In the genomic region with DNA sequence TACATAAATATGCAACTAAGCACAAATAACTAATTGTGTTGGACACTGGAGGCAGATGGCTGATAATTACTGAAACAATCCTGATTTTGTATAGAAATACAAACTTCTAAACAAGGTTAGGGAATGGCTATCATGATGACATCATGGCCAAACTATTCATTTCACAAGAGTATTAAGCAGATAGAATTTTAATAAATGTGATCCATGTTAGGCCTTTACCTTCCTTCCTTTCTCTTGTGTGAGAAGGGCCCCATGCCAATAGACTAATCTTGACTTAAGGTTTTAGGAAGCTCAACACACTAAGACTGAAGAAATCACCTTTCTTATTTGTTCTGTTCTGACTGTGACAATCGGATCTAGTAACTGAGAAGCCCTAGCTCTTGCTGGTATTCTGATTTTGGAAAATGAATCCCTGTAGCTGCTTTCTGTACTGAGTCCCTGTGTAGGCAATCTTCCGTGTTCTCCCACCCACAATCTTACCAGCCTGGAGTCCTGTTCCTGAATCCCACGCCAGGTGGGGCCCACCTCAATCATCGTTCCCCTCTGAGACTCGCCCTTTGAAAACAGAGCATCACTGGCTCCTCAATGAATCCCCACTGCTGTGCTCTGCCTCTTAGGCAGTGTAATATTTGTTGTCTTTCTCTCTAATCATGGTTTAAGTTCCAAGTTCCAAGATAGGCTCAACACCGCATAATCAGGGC, we compare ENCODE assay signal across 1 cellular context.
TF ChIP-seq lines count a peak whose summit lies in the region.

No MANE protein-coding gene starts in this region.

TF ChIP-seq in HepG2, 621 proteins besides CTCF, POLR2A, EP300 and RAD21:
- no peak for TF ChIP-seq ZNF619 (CRISPR knock-in tag; IDR thresholded peaks at IDR 0.05)
- TF ChIP-seq MAFK (conservative IDR thresholded peaks at IDR 0.05 in 1 of 2, IDR thresholded peaks at IDR 0.05 in 1 of 2; ENCODE audit: low read length in 2 of 2) = peak in 1 of 2 experiments; percentile 8; a peak in 1 of 4 replicates
- TF ChIP-seq, protein P1, sequence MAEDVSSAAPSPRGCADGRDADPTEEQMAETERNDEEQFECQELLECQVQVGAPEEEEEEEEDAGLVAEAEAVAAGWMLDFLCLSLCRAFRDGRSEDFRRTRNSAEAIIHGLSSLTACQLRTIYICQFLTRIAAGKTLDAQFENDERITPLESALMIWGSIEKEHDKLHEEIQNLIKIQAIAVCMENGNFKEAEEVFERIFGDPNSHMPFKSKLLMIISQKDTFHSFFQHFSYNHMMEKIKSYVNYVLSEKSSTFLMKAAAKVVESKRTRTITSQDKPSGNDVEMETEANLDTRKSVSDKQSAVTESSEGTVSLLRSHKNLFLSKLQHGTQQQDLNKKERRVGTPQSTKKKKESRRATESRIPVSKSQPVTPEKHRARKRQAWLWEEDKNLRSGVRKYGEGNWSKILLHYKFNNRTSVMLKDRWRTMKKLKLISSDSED (CRISPR knock-in tag; IDR thresholded peaks at IDR 0.05) = no peak
- no peak for TF ChIP-seq ZNF20 (CRISPR knock-in tag; IDR thresholded peaks at IDR 0.05)
- peak; percentile 59; the same call in 1 of the 2 replicates for TF ChIP-seq ATF7 (IDR thresholded peaks at IDR 0.05)
- TF ChIP-seq ATF7 (CRISPR knock-in tag; IDR thresholded peaks at IDR 0.05) = no peak
- TF ChIP-seq, protein P2, sequence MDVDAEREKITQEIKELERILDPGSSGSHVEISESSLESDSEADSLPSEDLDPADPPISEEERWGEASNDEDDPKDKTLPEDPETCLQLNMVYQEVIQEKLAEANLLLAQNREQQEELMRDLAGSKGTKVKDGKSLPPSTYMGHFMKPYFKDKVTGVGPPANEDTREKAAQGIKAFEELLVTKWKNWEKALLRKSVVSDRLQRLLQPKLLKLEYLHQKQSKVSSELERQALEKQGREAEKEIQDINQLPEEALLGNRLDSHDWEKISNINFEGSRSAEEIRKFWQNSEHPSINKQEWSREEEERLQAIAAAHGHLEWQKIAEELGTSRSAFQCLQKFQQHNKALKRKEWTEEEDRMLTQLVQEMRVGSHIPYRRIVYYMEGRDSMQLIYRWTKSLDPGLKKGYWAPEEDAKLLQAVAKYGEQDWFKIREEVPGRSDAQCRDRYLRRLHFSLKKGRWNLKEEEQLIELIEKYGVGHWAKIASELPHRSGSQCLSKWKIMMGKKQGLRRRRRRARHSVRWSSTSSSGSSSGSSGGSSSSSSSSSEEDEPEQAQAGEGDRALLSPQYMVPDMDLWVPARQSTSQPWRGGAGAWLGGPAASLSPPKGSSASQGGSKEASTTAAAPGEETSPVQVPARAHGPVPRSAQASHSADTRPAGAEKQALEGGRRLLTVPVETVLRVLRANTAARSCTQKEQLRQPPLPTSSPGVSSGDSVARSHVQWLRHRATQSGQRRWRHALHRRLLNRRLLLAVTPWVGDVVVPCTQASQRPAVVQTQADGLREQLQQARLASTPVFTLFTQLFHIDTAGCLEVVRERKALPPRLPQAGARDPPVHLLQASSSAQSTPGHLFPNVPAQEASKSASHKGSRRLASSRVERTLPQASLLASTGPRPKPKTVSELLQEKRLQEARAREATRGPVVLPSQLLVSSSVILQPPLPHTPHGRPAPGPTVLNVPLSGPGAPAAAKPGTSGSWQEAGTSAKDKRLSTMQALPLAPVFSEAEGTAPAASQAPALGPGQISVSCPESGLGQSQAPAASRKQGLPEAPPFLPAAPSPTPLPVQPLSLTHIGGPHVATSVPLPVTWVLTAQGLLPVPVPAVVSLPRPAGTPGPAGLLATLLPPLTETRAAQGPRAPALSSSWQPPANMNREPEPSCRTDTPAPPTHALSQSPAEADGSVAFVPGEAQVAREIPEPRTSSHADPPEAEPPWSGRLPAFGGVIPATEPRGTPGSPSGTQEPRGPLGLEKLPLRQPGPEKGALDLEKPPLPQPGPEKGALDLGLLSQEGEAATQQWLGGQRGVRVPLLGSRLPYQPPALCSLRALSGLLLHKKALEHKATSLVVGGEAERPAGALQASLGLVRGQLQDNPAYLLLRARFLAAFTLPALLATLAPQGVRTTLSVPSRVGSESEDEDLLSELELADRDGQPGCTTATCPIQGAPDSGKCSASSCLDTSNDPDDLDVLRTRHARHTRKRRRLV (CRISPR knock-in tag; IDR thresholded peaks at IDR 0.05) = no peak
TF ChIP-seq in HepG2: peak in this region for 2.
